Comparison of ENCODE assay signal across 9 cellular contexts in genomic region chr2:42238644-42239288, GRCh38.
DNase-seq lines count a peak whose midpoint lies in the region; TF ChIP-seq lines count a peak whose summit lies in the region.
"Had no signal": no experiment of that assay in that cellular context is flagged by ENCODE, and none has a peak within 500 bp of the region (broad histone marks: within the 10 kb centered on the region; RNA-seq: fewer than 3 reads in every experiment).

No MANE protein-coding gene starts in this region.

- no peaks in the 10 kb centered on the region for H3F3A ChIP-seq in smooth muscle cell (ENCODE audit: low read depth)

- H3K36me3 Mint-ChIP-seq in glutamatergic neuron (ENCODE audit: unreplicated experiment) = no peaks in the 10 kb centered on the region

- no peak for TF ChIP-seq CTCF in glutamatergic neuron (IDR thresholded peaks at IDR 0.05; ENCODE audit: partially characterized antibody, unreplicated experiment)
- peak; percentile 33 for TF ChIP-seq CTCF in smooth muscle cell (IDR thresholded peaks at IDR 0.05; ENCODE audit: borderline replicate concordance, insufficient read depth, poor library complexity, severe bottlenecking)

- H3K9me3 Mint-ChIP-seq in glutamatergic neuron (ENCODE audit: unreplicated experiment) = no peaks in the 10 kb centered on the region
- H3K9me3 Mint-ChIP-seq: stimulated activated naive CD8-positive, alpha-beta T cell treated with anti-CD3 and anti-CD28 coated beads, Interleukin-15, Interleukin-2, amounts not matched to agents 100 ng/mL and 50 ng/mL, for 24 hours had no signal

- H3K4me2 ChIP-seq in smooth muscle cell = peak overlapping the region; percentile 19

- H3K4me3 Mint-ChIP-seq in glutamatergic neuron (ENCODE audit: unreplicated experiment) = no peak overlapping the region
- H3K4me3 Mint-ChIP-seq: stimulated activated naive CD8-positive, alpha-beta T cell treated with anti-CD3 and anti-CD28 coated beads, Interleukin-15, Interleukin-2, amounts not matched to agents 100 ng/mL and 50 ng/mL, for 24 hours had no signal

- no peaks in the 10 kb centered on the region for H3K27me3 Mint-ChIP-seq in glutamatergic neuron (ENCODE audit: unreplicated experiment)
- H3K27me3 Mint-ChIP-seq: stimulated activated naive CD8-positive, alpha-beta T cell treated with anti-CD3 and anti-CD28 coated beads, Interleukin-15, Interleukin-2, amounts not matched to agents 100 ng/mL and 50 ng/mL, for 24 hours had no signal

- no peaks in the 10 kb centered on the region for H3K27me3 ChIP-seq in smooth muscle cell (ENCODE audit: low read depth)

- 63% methylated on average over 7 of the region's 7 CpGs for WGBS in smooth muscle cell (ENCODE audit: low lambda C conversion rate)

- no peak overlapping the region for H3K27ac Mint-ChIP-seq in glutamatergic neuron (ENCODE audit: unreplicated experiment)
- H3K27ac Mint-ChIP-seq: stimulated activated naive CD8-positive, alpha-beta T cell treated with anti-CD3 and anti-CD28 coated beads, Interleukin-15, Interleukin-2, amounts not matched to agents 100 ng/mL and 50 ng/mL, for 24 hours had no signal

- no peaks in the 10 kb centered on the region for H3K9me3 ChIP-seq in smooth muscle cell (replicated peaks; ENCODE audit: low read depth)

- H3K79me2 ChIP-seq in smooth muscle cell (ENCODE audit: low read depth) = peaks cover 86% of the 10 kb centered on the region

- no peak overlapping the region for H2AFZ ChIP-seq in smooth muscle cell (ENCODE audit: low read depth)

- peaks cover 3% of the 10 kb centered on the region for H3K4me1 ChIP-seq in smooth muscle cell (ENCODE audit: low read depth)

- H3K4me1 Mint-ChIP-seq in glutamatergic neuron (ENCODE audit: low read depth, unreplicated experiment) = no peaks in the 10 kb centered on the region

- H3K4me3 ChIP-seq in smooth muscle cell = no peak overlapping the region

- H3K9ac ChIP-seq in smooth muscle cell (ENCODE audit: low read depth) = no peak overlapping the region

- no peaks in the 10 kb centered on the region for H3K36me3 ChIP-seq in smooth muscle cell (ENCODE audit: low read depth)

- H3K27ac ChIP-seq in smooth muscle cell (ENCODE audit: low read depth) = no peak overlapping the region

- DNase-seq in DMS 273 (lab: John Stamatoyannopoulos, UW; ENCODE audit: unreplicated experiment) (peak; percentile 52), DMS 273 treated with DMSO at 0.1 percent for 48 hours (lab: John Stamatoyannopoulos, UW) (no peak), H4 (ENCODE audit: low spot score) (peak; percentile 32), NCI-H345 treated with DMSO at 0.1 percent for 48 hours (lab: John Stamatoyannopoulos, UW; ENCODE audit: unreplicated experiment) (peak; percentile 11), activated T-cell treated with anti-CD3 and anti-CD28 coated beads for 24 hours (ENCODE audit: low read depth) (peak; percentile 30), glutamatergic neuron (peak; percentile 31), smooth muscle cell (lab: John Stamatoyannopoulos, UW; ENCODE audit: unreplicated experiment) (no peak), mesenteric fat pad (ENCODE audit: low spot score) (no peak)

- H4K20me1 ChIP-seq in smooth muscle cell (ENCODE audit: low read depth) = peaks cover 29% of the 10 kb centered on the region

Comparison
In these comparisons a context has a peak if more than half of its experiments do, and no peak if none do; other contexts are left out.
1. DNase-seq: peak in DMS 273 (single experiment), H4 (single experiment), NCI-H345 treated with DMSO at 0.1 percent for 48 hours (single experiment), activated T-cell treated with anti-CD3 and anti-CD28 coated beads for 24 hours (single experiment) and glutamatergic neuron (single experiment); none in DMS 273 treated with DMSO at 0.1 percent for 48 hours (single experiment), smooth muscle cell (single experiment) and mesenteric fat pad (single experiment).